ENCODE assay signal across 8 cellular contexts in genomic region chr2:241219030-241219382, GRCh38. TPM values are rescaled to one million over a fixed set of nuclear protein-coding genes. Genes with fewer than 3 reads are reported as not detected.
DNase-seq lines count a peak whose midpoint lies in the region; ATAC-seq and TF ChIP-seq lines count a peak whose summit lies in the region.

No MANE protein-coding gene starts in this region.

- peaks cover 9 to 15% (median 12%) of the 10 kb centered on the region in 7 donors for H3K4me1 Mint-ChIP-seq in naive thymus-derived CD4-positive, alpha-beta T cell

- no peaks in the 10 kb centered on the region for H3K9me3 ChIP-seq in HEK293 (ENCODE audit: control insufficient read depth, insufficient read depth, low read depth, low read length)
- no peaks in the 10 kb centered on the region for H3K9me3 ChIP-seq in naive thymus-derived CD4-positive, alpha-beta T cell (ENCODE audit: control insufficient read depth in 2 of 3, low read length in 3 of 3)

- H3K4me1 ChIP-seq in HEK293 (ENCODE audit: control insufficient read depth, insufficient read depth, low read length): no peaks in the 10 kb centered on the region
- peaks cover 0 to 6% of the 10 kb centered on the region in 2 donors for H3K4me1 ChIP-seq in naive thymus-derived CD4-positive, alpha-beta T cell (ENCODE audit: control insufficient read depth in 2 of 2, insufficient read depth in 2 of 2, low read length in 2 of 2)

- H3K4me3 ChIP-seq in AG10803 (ENCODE audit: low read length) (peak overlapping the region; percentile 67), HEK293 (ENCODE audit: low read depth, low read length) (peak overlapping the region; percentile 62), brain microvascular endothelial cell (ENCODE audit: low read depth, low read length) (peak overlapping the region; percentile 62)
- H3K4me3 ChIP-seq in naive thymus-derived CD4-positive, alpha-beta T cell (ENCODE audit: low read length): peak overlapping the region; percentile 42

- no peak for DNase-seq in AG10803 (ENCODE audit: low read depth)
- no peak for DNase-seq in brain microvascular endothelial cell
- DNase-seq in naive thymus-derived CD4-positive, alpha-beta T cell: no peak
- no peak for DNase-seq in cerebellar cortex (ENCODE audit: low spot score)
- DNase-seq in D341Med (ENCODE audit: low spot score): no peak
- DNase-seq in NOMO-1 (lab: John Stamatoyannopoulos, UW; ENCODE audit: unreplicated experiment in 2 of 2): no peak

- no peak overlapping the region; the same call in 1 of the 2 replicates for H3K27ac ChIP-seq in HEK293 (ENCODE audit: extremely low read depth, low read depth, low read length)
- H3K27ac ChIP-seq in brain microvascular endothelial cell: no peak overlapping the region
- H3K27ac ChIP-seq in naive thymus-derived CD4-positive, alpha-beta T cell (ENCODE audit: low read depth, low read length): no peak overlapping the region

- in situ Hi-C loops in brain microvascular endothelial cell (cut with HindIII; ENCODE audit: low pct_ligation_motif_present, low sequenced_read_pairs): no loop called here

- H3K4me3 Mint-ChIP-seq in naive thymus-derived CD4-positive, alpha-beta T cell: peak overlapping the region; percentile 74 to 91 (median 88)

- no peak for TF ChIP-seq CTCF in AG10803 (conservative IDR thresholded peaks at IDR 0.05; ENCODE audit: low read length)
- TF ChIP-seq CTCF in HEK293 (tag by site-specific recombination; IDR thresholded peaks at IDR 0.05): no peak
- TF ChIP-seq CTCF in brain microvascular endothelial cell (IDR thresholded peaks at IDR 0.05; ENCODE audit: low read depth, low read length, missing control alignments): no peak

- no peak for ATAC-seq in naive thymus-derived CD4-positive, alpha-beta T cell
- ATAC-seq in GM19023 (IDR thresholded peaks at IDR 0.05; ENCODE audit: unreplicated experiment): no peak

- H3K36me3 ChIP-seq in HEK293 (ENCODE audit: control insufficient read depth in 2 of 2, insufficient read depth in 1 of 2, low read length in 2 of 2): no peaks in the 10 kb centered on the region; a peak in 1 of 3 replicates
- H3K36me3 ChIP-seq in brain microvascular endothelial cell (replicated peaks): no peaks in the 10 kb centered on the region
- no peaks in the 10 kb centered on the region for H3K36me3 ChIP-seq in naive thymus-derived CD4-positive, alpha-beta T cell (ENCODE audit: control insufficient read depth in 2 of 3, insufficient read depth in 3 of 3, low read length in 3 of 3)

- H3K27me3 ChIP-seq in brain microvascular endothelial cell (replicated peaks): no peaks in the 10 kb centered on the region
- no peaks in the 10 kb centered on the region for H3K27me3 ChIP-seq in naive thymus-derived CD4-positive, alpha-beta T cell (ENCODE audit: control insufficient read depth in 2 of 2, insufficient read depth in 2 of 2, low read length in 2 of 2)

- CTCF ChIA-PET in HEK293 (lab: Yijun Ruan, JAX): interaction anchor here (0.6 to 1.4 kb wide), 4 partner anchors 13 to 546 kb away, joined by 3 to 4 read pairs (median 3); no protein-coding TSS in a partner anchor
- CTCF ChIA-PET in naive thymus-derived CD4-positive, alpha-beta T cell (lab: Charles Lee): interaction anchor here (1.0 to 1.4 kb wide), 2 partner anchors 96 to 140 kb away, joined by 3 read pairs; partner anchors contain the start of gene HDLBP

- H3K27ac Mint-ChIP-seq in naive thymus-derived CD4-positive, alpha-beta T cell: peak overlapping the region in 4 of 9 donors; percentile 28 to 85 (median 72)

- POLR2A ChIA-PET in HEK293 (lab: Yijun Ruan, JAX): interaction anchor here (0.6 to 0.7 kb wide), 2 partner anchors 8 to 357 kb away, joined by 3 to 4 read pairs; no protein-coding TSS in a partner anchor
- POLR2A ChIA-PET in naive thymus-derived CD4-positive, alpha-beta T cell (lab: Charles Lee): no interaction called here

- intact Hi-C loops in naive thymus-derived CD4-positive, alpha-beta T cell (cut with micrococcal nuclease): loop anchor here (5.0 kb wide), 5 partner anchors 67 to 657 kb away; partner anchors contain the start of genes PPP1R7 (in 2 of the 2), DUSP28 (in 1 of the 2) and RNPEPL1 (in 1 of the 2)

- peaks cover 0 to 5% (median 0%) of the 10 kb centered on the region in 11 donors for H3K9me3 Mint-ChIP-seq in naive thymus-derived CD4-positive, alpha-beta T cell

- H3K27me3 Mint-ChIP-seq in naive thymus-derived CD4-positive, alpha-beta T cell: peaks cover 0 to 21% (median 0%) of the 10 kb centered on the region in 5 donors

- peaks cover 0 to 4% (median 0%) of the 10 kb centered on the region in 5 donors for H3K36me3 Mint-ChIP-seq in naive thymus-derived CD4-positive, alpha-beta T cell

TF ChIP-seq in HEK293, 187 proteins besides CTCF, POLR2A, EP300 and RAD21:
- TF ChIP-seq, protein P1, sequence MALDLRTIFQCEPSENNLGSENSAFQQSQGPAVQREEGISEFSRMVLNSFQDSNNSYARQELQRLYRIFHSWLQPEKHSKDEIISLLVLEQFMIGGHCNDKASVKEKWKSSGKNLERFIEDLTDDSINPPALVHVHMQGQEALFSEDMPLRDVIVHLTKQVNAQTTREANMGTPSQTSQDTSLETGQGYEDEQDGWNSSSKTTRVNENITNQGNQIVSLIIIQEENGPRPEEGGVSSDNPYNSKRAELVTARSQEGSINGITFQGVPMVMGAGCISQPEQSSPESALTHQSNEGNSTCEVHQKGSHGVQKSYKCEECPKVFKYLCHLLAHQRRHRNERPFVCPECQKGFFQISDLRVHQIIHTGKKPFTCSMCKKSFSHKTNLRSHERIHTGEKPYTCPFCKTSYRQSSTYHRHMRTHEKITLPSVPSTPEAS (tag by site-specific recombination; IDR thresholded peaks at IDR 0.05): no peak
- TF ChIP-seq BCL11B (tag by site-specific recombination; IDR thresholded peaks at IDR 0.05; ENCODE audit: low read depth) (no peak), PRDM1 (tag by site-specific recombination; IDR thresholded peaks at IDR 0.05) (peak; percentile 24; the same call in 1 of the 2 replicates)

RNA-seq across cellular contexts. Expression of gene ANO7, which starts 30.5 kb away (rescaled TPM):
- total RNA-seq in naive thymus-derived CD4-positive, alpha-beta T cell: under 1 TPM; 0.16 to 0.94 (median 0.27) TPM
- polyA plus RNA-seq in naive thymus-derived CD4-positive, alpha-beta T cell: under 1 TPM in 1 of 2 donors, not detected in 1; 0.32 TPM
